10 cellular contexts compared by ENCODE assay signal in the genomic region with DNA sequence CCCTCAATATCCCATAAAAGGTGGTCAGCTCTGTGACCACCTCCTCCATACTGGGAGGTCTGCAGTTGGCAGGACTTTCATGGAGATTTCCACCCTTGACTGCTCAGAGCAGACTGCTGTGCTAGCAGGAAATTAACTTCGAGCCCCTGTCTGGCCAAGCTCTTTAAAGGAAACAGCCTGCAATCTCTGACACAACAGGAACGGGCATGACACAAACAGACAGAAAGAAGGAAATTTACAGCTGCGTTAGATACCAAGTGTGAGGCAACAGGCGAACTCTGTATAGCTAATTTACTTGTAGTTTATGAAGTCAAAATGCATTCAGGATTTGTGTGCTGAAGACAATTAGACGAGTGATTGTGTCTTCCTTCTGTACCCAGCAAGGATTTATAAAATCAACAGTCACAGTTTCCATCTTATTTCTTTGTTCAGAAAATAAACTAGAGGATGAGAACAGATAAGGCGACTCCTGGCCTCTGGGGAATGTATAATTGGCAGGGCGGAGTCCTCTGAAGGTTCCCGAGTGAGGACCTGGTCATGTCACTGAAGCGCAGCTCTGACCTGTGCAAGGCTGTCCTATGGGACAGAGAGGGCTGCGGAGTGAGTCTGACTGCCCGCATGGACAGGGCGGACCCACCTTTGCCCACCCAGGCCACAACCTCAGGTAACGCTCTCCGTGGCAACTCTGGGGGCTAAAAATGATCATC. TPM values are rescaled to one million over a fixed set of nuclear protein-coding genes. Genes with fewer than 3 reads are reported as not detected.
DNase-seq lines count a peak whose midpoint lies in the region; ATAC-seq and TF ChIP-seq lines count a peak whose summit lies in the region.
"Had no signal": no experiment of that assay in that cellular context is flagged by ENCODE, and none has a peak within 500 bp of the region (broad histone marks: within the 10 kb centered on the region; RNA-seq: fewer than 3 reads in every experiment).

No MANE protein-coding gene starts in this region.

- peak overlapping the region; percentile 65 for H3K27ac Mint-ChIP-seq in dendritic cell treated with granulocyte-macrophage colony-stimulating factor and Interleukin-4, amounts not matched to agents 40 ng/mL and 50 ng/mL, for 4 days

- peak overlapping the region; percentile 47 for H3K4ac ChIP-seq in mesendoderm (ENCODE audit: low read depth, low read length)

- H3K9ac ChIP-seq in mesendoderm (ENCODE audit: low read length), result no peak overlapping the region

- H3K4me3 ChIP-seq in BE2C (ENCODE audit: low read depth, low read length) (peak overlapping the region; percentile 23), mesendoderm (ENCODE audit: low read length) (no peak overlapping the region)
- H3K4me3 ChIP-seq: skin epidermis had no signal

- DNase-seq in BE2C (peak; percentile 20), MV-4-11 (lab: John Stamatoyannopoulos, UW) (peak; percentile 45), mesendoderm (no peak), GM13977 (ENCODE audit: low spot score) (no peak), NCI-H446 treated with DMSO at 0.1 percent for 48 hours (lab: John Stamatoyannopoulos, UW) (no peak)
- no peak for DNase-seq in stimulated activated CD4-positive, alpha-beta T cell treated with anti-CD3 and anti-CD28 coated beads, Interleukin-4, amount 100 ng/mL, for 1 hour
- DNase-seq: NCI-H1694 had no signal

- no peaks in the 10 kb centered on the region for H3K27me3 Mint-ChIP-seq in dendritic cell treated with granulocyte-macrophage colony-stimulating factor and Interleukin-4, amounts not matched to agents 40 ng/mL and 50 ng/mL, for 4 days

- intact Hi-C loops in dendritic cell treated with granulocyte-macrophage colony-stimulating factor and Interleukin-4, amounts not matched to agents 40 ng/mL and 50 ng/mL, for 4 days (cut with micrococcal nuclease), result no loop called here

- no peak overlapping the region for H4K8ac ChIP-seq in mesendoderm (ENCODE audit: low read depth, low read length)

- H3K4me2 ChIP-seq in mesendoderm (ENCODE audit: low read length), result no peak overlapping the region

- no peak overlapping the region for H2BK5ac ChIP-seq in mesendoderm (ENCODE audit: low read length)

- H3K18ac ChIP-seq in mesendoderm (ENCODE audit: low read length), result peak overlapping the region; percentile 14

- no peak overlapping the region for H3K23ac ChIP-seq in mesendoderm (ENCODE audit: low read length)

- H2BK15ac ChIP-seq in mesendoderm (replicated peaks; ENCODE audit: low read depth), result no peak overlapping the region

- in situ Hi-C loops in GM13977 (cut with MboI; ENCODE audit: low pct_unique_long_range_greater_than_20kb, low sequenced_read_pairs, unreplicated experiment), result no loop called here

- H2AK5ac ChIP-seq in mesendoderm (ENCODE audit: low read length), result no peak overlapping the region

- no peak overlapping the region for H3K27ac ChIP-seq in mesendoderm (ENCODE audit: low read depth, low read length)

- H3K56ac ChIP-seq in mesendoderm (ENCODE audit: low read length), result no peak overlapping the region

- H3K9me3 ChIP-seq in BE2C, result no peaks in the 10 kb centered on the region

- no peaks in the 10 kb centered on the region for H3K9me3 Mint-ChIP-seq in dendritic cell treated with granulocyte-macrophage colony-stimulating factor and Interleukin-4, amounts not matched to agents 40 ng/mL and 50 ng/mL, for 4 days

- no peaks in the 10 kb centered on the region for H3K79me2 ChIP-seq in mesendoderm (ENCODE audit: control insufficient read depth, insufficient read depth, low read length)

- no peak for ATAC-seq in GM21447 (IDR thresholded peaks at IDR 0.05; ENCODE audit: unreplicated experiment)

- H3K4me1 ChIP-seq in BE2C (peaks cover 8% of the 10 kb centered on the region), mesendoderm (ENCODE audit: control insufficient read depth, low read depth, low read length) (no peaks in the 10 kb centered on the region)

- H3K27me3 ChIP-seq in BE2C, result no peaks in the 10 kb centered on the region
- no peaks in the 10 kb centered on the region for H3K27me3 ChIP-seq in mesendoderm (ENCODE audit: insufficient read depth, low read length, poor library complexity)

- H3K36me3 Mint-ChIP-seq in dendritic cell treated with granulocyte-macrophage colony-stimulating factor and Interleukin-4, amounts not matched to agents 40 ng/mL and 50 ng/mL, for 4 days (ENCODE audit: low read depth), result peaks cover 57% of the 10 kb centered on the region

- peaks cover 45% of the 10 kb centered on the region for H3K4me1 Mint-ChIP-seq in dendritic cell treated with granulocyte-macrophage colony-stimulating factor and Interleukin-4, amounts not matched to agents 40 ng/mL and 50 ng/mL, for 4 days (ENCODE audit: low read depth)

- H3K4me3 Mint-ChIP-seq in dendritic cell treated with granulocyte-macrophage colony-stimulating factor and Interleukin-4, amounts not matched to agents 40 ng/mL and 50 ng/mL, for 4 days, result no peak overlapping the region

- no peak overlapping the region for H2BK120ac ChIP-seq in mesendoderm (ENCODE audit: low read depth, low read length)

- no CpG with 5 or more reads among the region's 14 CpGs for WGBS in mesendoderm (ENCODE audit: extremely low coverage, insufficient coverage, low lambda C conversion rate)

- no peak for TF ChIP-seq CTCF in BE2C (IDR thresholded peaks at IDR 0.05; ENCODE audit: low read depth, low read length)
- no peak for TF ChIP-seq CTCF in GM13977 (IDR thresholded peaks at IDR 0.05; ENCODE audit: extremely low read depth, insufficient read depth, missing control alignments)

- no peaks in the 10 kb centered on the region for H3K79me1 ChIP-seq in mesendoderm (ENCODE audit: low read length)

- H3K36me3 ChIP-seq in BE2C, result no peaks in the 10 kb centered on the region
- no peaks in the 10 kb centered on the region for H3K36me3 ChIP-seq in mesendoderm (ENCODE audit: control insufficient read depth, insufficient read depth, low read length)

- no peak overlapping the region for H4K5ac ChIP-seq in mesendoderm (ENCODE audit: low read length)

RNA-seq across cellular contexts. Expression of gene WIPI1, which starts 16.1 kb away (rescaled TPM):
- 5.2 TPM for polyA plus RNA-seq in BE2C (2012; ENCODE audit: insufficient read depth, insufficient read length, low read depth)
- polyA plus RNA-seq in mesendoderm (2013, experiment 1 of 2), result 10.7 TPM
- polyA plus RNA-seq in mesendoderm (2013, experiment 2 of 2), result 11.0 TPM

Comparison
In these comparisons a context has a peak if more than half of its experiments do, and no peak if none do; other contexts are left out.
1. DNase-seq: peak in BE2C (single experiment) and MV-4-11 (single experiment); none in mesendoderm (single experiment), GM13977 (single experiment), NCI-H446 treated with DMSO at 0.1 percent for 48 hours (single experiment) and stimulated activated CD4-positive, alpha-beta T cell treated with anti-CD3 and anti-CD28 coated beads, Interleukin-4, amount 100 ng/mL, for 1 hour (single experiment).